Comparison of ENCODE assay signal across 7 cellular contexts in the genomic region with DNA sequence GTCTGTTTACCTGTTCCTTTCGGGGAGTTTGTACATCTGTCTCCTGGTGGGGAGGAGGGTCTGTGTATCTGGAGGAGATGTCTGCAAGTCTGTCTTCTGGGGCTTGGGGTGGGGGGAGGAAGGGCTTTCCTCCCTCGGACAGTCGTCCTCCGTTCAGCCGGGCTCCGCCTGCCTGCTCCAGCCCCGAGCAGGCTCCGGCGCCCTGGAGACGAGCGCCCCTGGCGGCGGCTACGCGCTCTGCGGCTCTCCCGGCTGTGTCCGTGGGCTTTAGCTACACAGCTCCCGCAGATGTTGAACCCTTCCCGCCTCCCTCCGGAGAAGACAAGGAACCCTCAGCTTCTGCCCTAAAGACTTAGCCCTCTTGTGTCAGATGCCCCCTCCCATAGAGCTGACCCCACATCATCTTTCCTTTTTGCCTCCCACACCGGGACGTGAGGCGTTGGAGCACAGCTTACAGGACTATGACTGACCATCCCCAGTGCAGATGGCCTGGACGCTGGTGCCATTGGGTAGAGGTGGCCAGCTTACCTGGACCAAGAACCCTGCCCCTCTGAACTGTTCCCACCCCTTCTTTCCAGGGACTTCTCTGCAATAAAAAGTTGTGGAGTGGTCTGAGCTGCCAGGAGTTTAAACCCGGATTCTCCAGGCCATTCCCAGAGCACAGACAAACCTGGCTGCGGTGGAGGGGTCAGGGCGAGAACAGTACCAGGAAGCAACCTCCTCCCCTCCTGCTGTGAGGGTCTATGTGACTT. TPM values are rescaled to one million over a fixed set of nuclear protein-coding genes. Genes with fewer than 3 reads are reported as not detected.
DNase-seq lines count a peak whose midpoint lies in the region; ATAC-seq and TF ChIP-seq lines count a peak whose summit lies in the region.

No MANE protein-coding gene starts in this region.

- no peaks in the 10 kb centered on the region for H3K9me3 ChIP-seq in mucosa of descending colon

- peak overlapping the region; percentile 35 for H3K4me3 ChIP-seq in epithelial cell of esophagus (ENCODE audit: low read length)
- H3K4me3 ChIP-seq in mucosa of descending colon = no peak overlapping the region

- CTCF ChIA-PET in activated CD8-positive, alpha-beta memory T cell treated with anti-CD3 and anti-CD28 coated beads, Interleukin-2, amount 10 ng/mL, durations not matched to agents 7 days and 5 days (lab: Charles Lee) = interaction anchor here (0.6 to 6.1 kb wide), 52 partner anchors 9 to 606 kb away, joined by 3 to 74 read pairs (median 4); a partner anchor contains a TSS

- peak; percentile 67 for ATAC-seq in HG03097 (IDR thresholded peaks at IDR 0.05; ENCODE audit: low FRiP score, unreplicated experiment)
- ATAC-seq in activated CD8-positive, alpha-beta memory T cell treated with anti-CD3 and anti-CD28 coated beads, Interleukin-2, amount 10 ng/mL, durations not matched to agents 7 days and 5 days = peak; percentile 99
- peak; percentile 96 for ATAC-seq in mucosa of descending colon

- H3K27me3 Mint-ChIP-seq in activated CD8-positive, alpha-beta memory T cell treated with anti-CD3 and anti-CD28 coated beads, Interleukin-2, amount 10 ng/mL, durations not matched to agents 7 days and 5 days = peaks cover 56% of the 10 kb centered on the region

- H3K36me3 Mint-ChIP-seq in activated CD8-positive, alpha-beta memory T cell treated with anti-CD3 and anti-CD28 coated beads, Interleukin-2, amount 10 ng/mL, durations not matched to agents 7 days and 5 days = no peaks in the 10 kb centered on the region

- intact Hi-C loops in mucosa of descending colon (cut with DNase I, micrococcal nuclease) = no loop called here

- TF ChIP-seq CTCF in GM12874 (IDR thresholded peaks at IDR 0.05; ENCODE audit: insufficient read depth, low read depth, low read length) (peak; percentile 99), epithelial cell of esophagus (IDR thresholded peaks at IDR 0.05; ENCODE audit: insufficient read depth, low read depth, low read length, missing control alignments) (peak; percentile 82), mucosa of descending colon (IDR thresholded peaks at IDR 0.05) (peak; percentile 96)

- no peaks in the 10 kb centered on the region for H3K4me1 ChIP-seq in mucosa of descending colon (ENCODE audit: low read depth)

- no peak overlapping the region for H3K27ac Mint-ChIP-seq in activated CD8-positive, alpha-beta memory T cell treated with anti-CD3 and anti-CD28 coated beads, Interleukin-2, amount 10 ng/mL, durations not matched to agents 7 days and 5 days

- no peaks in the 10 kb centered on the region for H3K9me3 Mint-ChIP-seq in activated CD8-positive, alpha-beta memory T cell treated with anti-CD3 and anti-CD28 coated beads, Interleukin-2, amount 10 ng/mL, durations not matched to agents 7 days and 5 days (ENCODE audit: low read depth)

- no peaks in the 10 kb centered on the region for H3K36me3 ChIP-seq in mucosa of descending colon (ENCODE audit: low read depth)

- H3K4me3 Mint-ChIP-seq in activated CD8-positive, alpha-beta memory T cell treated with anti-CD3 and anti-CD28 coated beads, Interleukin-2, amount 10 ng/mL, durations not matched to agents 7 days and 5 days = no peak overlapping the region

- H3K4me1 Mint-ChIP-seq in activated CD8-positive, alpha-beta memory T cell treated with anti-CD3 and anti-CD28 coated beads, Interleukin-2, amount 10 ng/mL, durations not matched to agents 7 days and 5 days = peaks cover 5% of the 10 kb centered on the region

- DNase-seq in NCI-H82 treated with DMSO at 0.1 percent for 48 hours (lab: John Stamatoyannopoulos, UW; ENCODE audit: unreplicated experiment) = peak; percentile 6
- peak; percentile 79 for DNase-seq in activated CD8-positive, alpha-beta memory T cell treated with anti-CD3 and anti-CD28 coated beads, Interleukin-2, amount 10 ng/mL, durations not matched to agents 7 days and 5 days
- DNase-seq in epithelial cell of esophagus (ENCODE audit: low read depth) = peak; percentile 76
- DNase-seq in mucosa of descending colon = peak; percentile 72 to 87 (median 86)
- peak; percentile 62 to 71 for DNase-seq in stimulated activated CD8-positive, alpha-beta memory T cell treated with anti-CD3 and anti-CD28 coated beads, Interleukin-2, amount 100 ng/mL, for 48 hours (ENCODE audit: low read depth in 2 of 2)

RNA-seq across cellular contexts. Expression of a gene that starts 4.7 kb away (rescaled TPM):
- total RNA-seq in activated CD8-positive, alpha-beta memory T cell treated with anti-CD3 and anti-CD28 coated beads, Interleukin-2, amount 10 ng/mL, durations not matched to agents 7 days and 5 days = 1 to 10 TPM in 1 of 2 experiments, under 1 TPM in 1; 0.18 to 1.2 TPM
- under 1 TPM in 2 of 3 donors, not detected in 1; 0.35 to 0.58 TPM for total RNA-seq in mucosa of descending colon

RNA-seq across cellular contexts. Expression of a gene that starts 12.2 kb away (rescaled TPM):
- total RNA-seq in activated CD8-positive, alpha-beta memory T cell treated with anti-CD3 and anti-CD28 coated beads, Interleukin-2, amount 10 ng/mL, durations not matched to agents 7 days and 5 days = under 1 TPM in 1 of 2 experiments, not detected in 1; 0.30 TPM
- not detected for total RNA-seq in mucosa of descending colon

RNA-seq across cellular contexts. Expression of a gene that starts 42.1 kb away (rescaled TPM):
- total RNA-seq in activated CD8-positive, alpha-beta memory T cell treated with anti-CD3 and anti-CD28 coated beads, Interleukin-2, amount 10 ng/mL, durations not matched to agents 7 days and 5 days = not detected
- total RNA-seq in mucosa of descending colon = not detected

RNA-seq across cellular contexts. Expression of a gene that starts 46.1 kb away (rescaled TPM):
- total RNA-seq in activated CD8-positive, alpha-beta memory T cell treated with anti-CD3 and anti-CD28 coated beads, Interleukin-2, amount 10 ng/mL, durations not matched to agents 7 days and 5 days = 10 to 100 TPM in 1 of 2 experiments, 1 to 10 TPM in 1; 4.7 to 18.3 TPM
- 1 to 10 TPM; 1.0 to 6.4 (median 1.7) TPM for total RNA-seq in mucosa of descending colon

Comparison
In these comparisons a context has a peak if more than half of its experiments do, and no peak if none do; other contexts are left out.
1. DNase-seq: peak in every context shown above with its lines; median percentile 86 in mucosa of descending colon; 79 in activated CD8-positive, alpha-beta memory T cell treated with anti-CD3 and anti-CD28 coated beads, Interleukin-2, amount 10 ng/mL, durations not matched to agents 7 days and 5 days; 76 in epithelial cell of esophagus; 66 in stimulated activated CD8-positive, alpha-beta memory T cell treated with anti-CD3 and anti-CD28 coated beads, Interleukin-2, amount 100 ng/mL, for 48 hours; 6 in NCI-H82 treated with DMSO at 0.1 percent for 48 hours.